In the genomic region with DNA sequence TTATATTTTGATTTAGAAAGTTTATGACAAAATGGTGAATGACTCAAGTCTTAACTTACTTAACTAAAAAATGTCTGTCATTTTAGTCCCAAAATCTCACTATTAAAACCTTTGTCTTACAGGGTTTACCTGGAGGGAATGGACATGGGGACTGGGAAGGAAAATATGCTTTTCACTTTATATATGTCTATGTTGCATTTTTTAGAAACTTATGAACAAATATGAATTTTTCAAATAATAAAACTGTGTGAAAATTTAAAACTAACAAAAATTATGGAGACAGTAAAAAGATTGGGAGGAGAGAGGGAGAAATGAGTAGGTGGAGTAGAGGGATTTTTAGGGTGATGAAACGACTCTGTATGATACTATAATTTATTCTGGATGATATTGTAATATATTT, we compare ENCODE assay signal across 7 cellular contexts. TPM values are rescaled to one million over a fixed set of nuclear protein-coding genes. Genes with fewer than 3 reads are reported as not detected.
"Had no signal": no experiment of that assay in that cellular context is flagged by ENCODE, and none has a peak within 500 bp of the region (broad histone marks: within the 10 kb centered on the region; RNA-seq: fewer than 3 reads in every experiment).

No MANE protein-coding gene starts in this region.

- FAIRE-seq: HTR-8/SVneo had no signal

- H3K4me2 ChIP-seq: KMS-11 had no signal

- H3K9ac ChIP-seq: KMS-11 had no signal

- H3K27ac ChIP-seq: HL-60, KMS-11 had no signal

- DNase-seq: KBM-7, KG1 had no signal

RNA-seq across cellular contexts. Expression of a gene that starts 6.2 kb away (rescaled TPM):
- total RNA-seq: HT-29, HT1080 had no signal
